In the genomic region with DNA sequence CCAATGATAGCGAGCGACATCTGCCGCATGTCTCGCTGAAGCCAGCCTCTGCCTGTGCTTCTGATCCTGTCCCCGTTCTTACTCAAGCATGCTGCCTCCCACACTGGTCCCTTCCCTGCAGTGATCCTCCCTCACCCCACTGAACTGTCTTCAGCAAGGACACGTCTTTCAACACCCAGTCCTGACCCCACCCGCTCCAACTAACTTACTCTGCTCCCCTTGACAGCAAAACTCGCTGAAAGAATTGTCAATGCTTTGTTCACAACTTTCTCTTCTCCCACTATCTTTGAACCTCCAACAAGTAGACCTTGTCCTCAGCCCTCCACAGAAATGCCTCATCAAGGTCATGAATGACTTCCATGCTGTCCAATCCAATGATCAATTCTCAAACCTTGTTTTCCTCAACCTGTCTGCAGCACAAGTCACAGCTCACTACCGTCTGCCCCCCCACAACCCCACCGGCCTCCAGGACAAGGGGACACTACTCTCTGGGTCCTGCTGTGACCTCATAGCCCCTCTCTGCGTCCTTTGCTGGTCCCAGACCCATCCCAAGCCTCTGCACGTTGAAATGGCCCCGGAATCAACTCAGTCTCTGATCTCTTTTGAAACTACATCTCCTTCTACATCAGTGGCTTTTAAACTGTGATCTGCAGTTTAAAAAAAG, we compare ENCODE assay signal across 20 cellular contexts.
A peak's percentile ranks its signal among the peaks of the same experiment; 100 is the strongest.
DNase-seq lines count a peak whose midpoint lies in the region; ATAC-seq, FAIRE-seq and TF ChIP-seq lines count a peak whose summit lies in the region.
"Had no signal": no experiment of that assay in that cellular context is flagged by ENCODE, and none has a peak within 500 bp of the region (broad histone marks: within the 10 kb centered on the region; RNA-seq: fewer than 3 reads in every experiment).

No MANE protein-coding gene starts in this region.

- H3K9me1 ChIP-seq in IMR-90 (ENCODE audit: insufficient read depth, low read length) (peaks cover 32% of the 10 kb centered on the region), K562 (ENCODE audit: control insufficient read depth, insufficient read depth, low read length) (peaks cover 8% of the 10 kb centered on the region)

- H4K5ac ChIP-seq in IMR-90 (ENCODE audit: low read depth, low read length) = no peak overlapping the region

- in situ Hi-C loops in IMR-90 (cut with MboI; ENCODE audit: low sequenced_read_pairs) (no loop called here), K562 (cut with MboI) (no loop called here)

- H2AK9ac ChIP-seq in IMR-90 (replicated peaks; ENCODE audit: low read depth, low read length, poor library complexity) = no peak overlapping the region

- H2BK20ac ChIP-seq in IMR-90 (ENCODE audit: low read depth, low read length) = no peak overlapping the region; the same call in 1 of the 2 replicates

- H3K14ac ChIP-seq in IMR-90 (replicated peaks; ENCODE audit: low read depth, low read length) = 0 out of 2 replicates have a peak overlapping the region, but pooled peaks have one; percentile 14

- peaks cover 85% of the 10 kb centered on the region for H3K79me2 ChIP-seq in K562 (ENCODE audit: control insufficient read depth, insufficient read depth, low read length)
- peaks cover 64% of the 10 kb centered on the region for H3K79me2 ChIP-seq in smooth muscle cell (ENCODE audit: low read depth)

- BruUV-seq in IMR-90 (replicated peaks; lab: Mats Ljungman, UMichigan) (no TSS peak), K562 (replicated peaks; lab: Mats Ljungman, UMichigan) (no TSS peak)

- H3K4me3 ChIP-seq in heart left ventricle (no peak overlapping the region), IMR-90 (ENCODE audit: insufficient read depth, low read depth, low read length) (no peak overlapping the region), K562 (no peak overlapping the region), psoas muscle (no peak overlapping the region), smooth muscle cell (no peak overlapping the region)
- H3K4me3 ChIP-seq: SK-N-MC had no signal

- ATAC-seq in heart left ventricle = no peak
- ATAC-seq in Right ventricle myocardium inferior = no peak
- ATAC-seq in IMR-90 (ENCODE audit: low read depth) = no peak
- peak; percentile 58 for ATAC-seq in K562
- ATAC-seq in psoas muscle = no peak

- H4K20me1 ChIP-seq in IMR-90 (ENCODE audit: insufficient read depth, low read length) (peaks cover 74% of the 10 kb centered on the region), K562 (replicated peaks; ENCODE audit: control insufficient read depth, insufficient read depth, low read length) (peaks cover 26% of the 10 kb centered on the region), smooth muscle cell (ENCODE audit: low read depth) (peaks cover 45% of the 10 kb centered on the region)

- POLR2A ChIA-PET in IMR-90 (lab: Charles Lee; ENCODE audit: unreplicated experiment) (no interaction called here), K562 (lab: Yijun Ruan, JAX) (interaction anchor here (0.7 to 1.7 kb wide), 3 partner anchors 10 to 429 kb away, joined by 3 to 10 read pairs (median 7); no protein-coding TSS in a partner anchor)

- dilution Hi-C loops in IMR-90 (cut with HindIII; ENCODE audit: low sequenced_read_pairs, unreplicated experiment) = no loop called here

- H3K27me3 ChIP-seq in heart left ventricle = no peaks in the 10 kb centered on the region
- H3K27me3 ChIP-seq in IMR-90 (ENCODE audit: control insufficient read depth, insufficient read depth, low read length) = no peaks in the 10 kb centered on the region
- H3K27me3 ChIP-seq in K562 (ENCODE audit: control insufficient read depth in 2 of 2, insufficient read depth in 2 of 2, low read length in 2 of 2) = no peaks in the 10 kb centered on the region
- H3K27me3 ChIP-seq in psoas muscle (ENCODE audit: insufficient read depth in 3 of 3, low read length in 2 of 3) = no peaks in the 10 kb centered on the region
- no peaks in the 10 kb centered on the region for H3K27me3 ChIP-seq in smooth muscle cell (ENCODE audit: low read depth)
- H3K27me3 ChIP-seq: BE2C had no signal

- H3K9ac ChIP-seq in IMR-90 (ENCODE audit: low read depth, low read length) (no peak overlapping the region), K562 (ENCODE audit: insufficient read depth in 1 of 2, low read depth in 2 of 2, low read length in 2 of 2) (peak overlapping the region; percentile 48 to 84), smooth muscle cell (ENCODE audit: low read depth) (no peak overlapping the region)

- no peak for TF ChIP-seq RAD21 in IMR-90 (IDR thresholded peaks at IDR 0.05; ENCODE audit: low read length)
- TF ChIP-seq RAD21 in K562 (CRISPR knock-in tag; conservative IDR thresholded peaks at IDR 0.05 in 1 of 2, IDR thresholded peaks at IDR 0.05 in 1 of 2) = no peak

- H2BK15ac ChIP-seq in IMR-90 (ENCODE audit: low read depth, low read length) = no peak overlapping the region

- H3K36me3 ChIP-seq in heart left ventricle (no peaks in the 10 kb centered on the region), IMR-90 (ENCODE audit: control insufficient read depth, insufficient read depth, low read length) (no peaks in the 10 kb centered on the region), K562 (ENCODE audit: control insufficient read depth, insufficient read depth, low read length) (no peaks in the 10 kb centered on the region; the same call in 2 of the 3 replicates), psoas muscle (ENCODE audit: insufficient read depth in 1 of 2, low read depth in 1 of 2) (no peaks in the 10 kb centered on the region), smooth muscle cell (ENCODE audit: low read depth) (no peaks in the 10 kb centered on the region)
- H3K36me3 ChIP-seq: BE2C had no signal

- H3K4me1 ChIP-seq in heart left ventricle (peaks cover 0 to 98% (median 54%) of the 10 kb centered on the region in 12 donors), IMR-90 (ENCODE audit: control insufficient read depth, insufficient read depth, low read length) (peaks cover 22% of the 10 kb centered on the region), K562 (replicated peaks in 1 of 2; ENCODE audit: control insufficient read depth in 2 of 2, insufficient read depth in 2 of 2, low read length in 2 of 2) (peaks cover 62 to 73% of the 10 kb centered on the region in 2 experiments), psoas muscle (peaks cover 80% of the 10 kb centered on the region), smooth muscle cell (ENCODE audit: low read depth) (peaks cover 29% of the 10 kb centered on the region)

- no peak overlapping the region for H4K8ac ChIP-seq in IMR-90 (ENCODE audit: low read depth in 2 of 2, low read length in 2 of 2)

- 54 to 68% (median 59%) methylated on average over 13 of the region's 13 CpGs for WGBS in heart left ventricle, 4 donors
- 77% methylated on average over 12 of the region's 13 CpGs; no CpG with 5 or more reads in 1 of the 2 experiments for WGBS in IMR-90 (ENCODE audit: extremely low coverage in 2 of 2, insufficient read length in 1 of 2), 2 experiments
- WGBS in K562 (ENCODE audit: insufficient coverage, low coverage, missing lambda C conversion rate) = 16% methylated on average over 13 of the region's 13 CpGs
- WGBS in psoas muscle, 3 donors = 79 to 82% (median 79%) methylated on average over 13 of the region's 13 CpGs
- 63% methylated on average over 13 of the region's 13 CpGs for WGBS in smooth muscle cell (ENCODE audit: low lambda C conversion rate)

- peak; percentile 80 for FAIRE-seq in K562 (lab: Jason Lieb, UNC)
- FAIRE-seq: A204.1, H54 had no signal

- H2BK5ac ChIP-seq in IMR-90 (ENCODE audit: low read depth, low read length, poor library complexity, severe bottlenecking) = no peak overlapping the region

- no peak overlapping the region for H3K18ac ChIP-seq in IMR-90 (ENCODE audit: low read depth, low read length)

- TF ChIP-seq EP300 in K562 (IDR thresholded peaks at IDR 0.05; ENCODE audit: low read length) = no peak

- TF ChIP-seq CTCF in heart left ventricle (IDR thresholded peaks at IDR 0.05) (no peak), IMR-90 (conservative IDR thresholded peaks at IDR 0.05; ENCODE audit: low read depth, low read length) (no peak), K562 (IDR thresholded peaks at IDR 0.05 in 2 of 3, conservative IDR thresholded peaks at IDR 0.05 in 1 of 3; ENCODE audit: insufficient read depth in 2 of 3, low read depth in 1 of 3, low read length in 3 of 3) (no peak), psoas muscle (IDR thresholded peaks at IDR 0.05) (no peak), smooth muscle cell (IDR thresholded peaks at IDR 0.05; ENCODE audit: borderline replicate concordance, insufficient read depth, poor library complexity, severe bottlenecking) (no peak)

- H3K4me2 ChIP-seq in IMR-90 (ENCODE audit: low read depth, low read length) = no peak overlapping the region
- H3K4me2 ChIP-seq in K562 (ENCODE audit: insufficient read depth, low read length) = peak overlapping the region; percentile 83
- H3K4me2 ChIP-seq in smooth muscle cell = no peak overlapping the region

- no peak overlapping the region for H2BK120ac ChIP-seq in IMR-90 (ENCODE audit: low read depth, low read length)

- H3F3A ChIP-seq in smooth muscle cell (ENCODE audit: low read depth) = peaks cover 23% of the 10 kb centered on the region

- intact Hi-C loops in heart left ventricle (cut with DNase I) = loop anchor here in 2 of 10 donors (5.0 to 10.0 kb wide), 2 partner anchors 78 to 91 kb away; no protein-coding TSS in a partner anchor
- intact Hi-C loops in Right ventricle myocardium inferior (cut with DNase I) = no loop called here
- intact Hi-C loops in IMR-90 (cut with micrococcal nuclease) = no loop called here
- intact Hi-C loops in K562 (cut with micrococcal nuclease) = loop anchor here (2.0 kb wide), 1 partner anchor 160 kb away; the partner anchor contains the start of gene PEX26
- intact Hi-C loops in psoas muscle (cut with DNase I) = no loop called here

- H3K23ac ChIP-seq in IMR-90 (ENCODE audit: low read depth, low read length) = no peak overlapping the region; the same call in 1 of the 2 replicates

- peak overlapping the region in 11 of 12 donors; percentile 16 to 96 (median 88) for H3K27ac ChIP-seq in heart left ventricle
- H3K27ac ChIP-seq in IMR-90 (ENCODE audit: insufficient read depth, low read length) = no peak overlapping the region
- peak overlapping the region; percentile 74 for H3K27ac ChIP-seq in K562 (ENCODE audit: extremely low read depth, low read depth, low read length)
- peak overlapping the region; percentile 76 for H3K27ac ChIP-seq in psoas muscle
- no peak overlapping the region for H3K27ac ChIP-seq in smooth muscle cell (ENCODE audit: low read depth)
- H3K27ac ChIP-seq: SK-N-MC had no signal

- peaks cover 62 to 92% of the 10 kb centered on the region in 2 experiments for H3K79me1 ChIP-seq in IMR-90 (ENCODE audit: low read depth in 1 of 2, low read length in 2 of 2)

- CTCF ChIA-PET in IMR-90 (lab: Yijun Ruan, JAX) = no interaction called here
- CTCF ChIA-PET in K562 (lab: Yijun Ruan, JAX; ENCODE audit: low intra/inter-chr PET ratio) = no interaction called here

- no peak overlapping the region for H3K56ac ChIP-seq in IMR-90 (ENCODE audit: extremely low read depth, insufficient read depth, low read length)

- H2AFZ ChIP-seq in IMR-90 (replicated peaks; ENCODE audit: low read length, poor library complexity) = peak overlapping the region; percentile 45
- peak overlapping the region; percentile 37 for H2AFZ ChIP-seq in K562 (ENCODE audit: low read depth, low read length)
- no peak overlapping the region for H2AFZ ChIP-seq in smooth muscle cell (ENCODE audit: low read depth)

- no peak overlapping the region; the same call in 1 of the 2 replicates for H2AK5ac ChIP-seq in IMR-90 (ENCODE audit: low read depth, low read length)

- DNase-seq in heart left ventricle (peak in 1 of 5 donors; percentile 15), Right ventricle myocardium inferior (ENCODE audit: missing footprints) (no peak), IMR-90 (no peak), K562 (ENCODE audit: extremely low read depth in 1 of 4, low spot score in 3 of 4) (peak; percentile 75 to 87 (median 82)), psoas muscle (no peak), smooth muscle cell (lab: John Stamatoyannopoulos, UW; ENCODE audit: unreplicated experiment) (no peak), AG08395 (ENCODE audit: low spot score) (no peak), H4 (ENCODE audit: low spot score) (no peak)
- DNase-seq: BE2C, DMS79, KBM-7, MM.1S, NCI-H1105 treated with DMSO at 0.1 percent for 48 hours, NCI-H2029 treated with DMSO at 0.1 percent for 48 hours, NCI-H2171, NCI-H524 treated with DMSO at 0.1 percent for 48 hours, SHP77 treated with DMSO at 0.1 percent for 48 hours had no signal

- H4K91ac ChIP-seq in IMR-90 (ENCODE audit: insufficient read depth, low read depth, low read length) = no peak overlapping the region

- H3K9me3 ChIP-seq in heart left ventricle (no peaks in the 10 kb centered on the region), IMR-90 (ENCODE audit: control insufficient read depth, insufficient read depth, low read length) (no peaks in the 10 kb centered on the region), K562 (replicated peaks; ENCODE audit: control insufficient read depth, insufficient read depth, low read depth, low read length) (no peaks in the 10 kb centered on the region), psoas muscle (no peaks in the 10 kb centered on the region), smooth muscle cell (replicated peaks; ENCODE audit: low read depth) (no peaks in the 10 kb centered on the region)
- H3K9me3 ChIP-seq: BE2C had no signal

- no peak overlapping the region; the same call in 1 of the 2 replicates for H3K4ac ChIP-seq in IMR-90 (ENCODE audit: low read depth, low read length)

- TF ChIP-seq POLR2A in heart left ventricle (IDR thresholded peaks at IDR 0.05) = no peak
- no peak for TF ChIP-seq POLR2A in IMR-90 (IDR thresholded peaks at IDR 0.05; ENCODE audit: low read depth, low read length)
- TF ChIP-seq POLR2A in K562 (conservative IDR thresholded peaks at IDR 0.05) = 0 out of 2 replicates have a peak, but pooled peaks have one; percentile 33

Comparison
In these comparisons a context has a peak if more than half of its experiments do, and no peak if none do; other contexts are left out.
1. DNase-seq: peak in K562 (4 of 4); none in Right ventricle myocardium inferior (single experiment), IMR-90 (single experiment), psoas muscle (0 of 2), smooth muscle cell (single experiment), AG08395 (single experiment) and H4 (single experiment).
2. H3K27ac ChIP-seq: peak in heart left ventricle (11 of 12), K562 (single experiment) and psoas muscle (single experiment); none in IMR-90 (single experiment) and smooth muscle cell (single experiment).
3. H3K9ac ChIP-seq: peak in K562 (2 of 2); none in IMR-90 (single experiment) and smooth muscle cell (single experiment).